In genomic region chr20:63857751-63858392, GRCh38 we compare ENCODE assay signal across 8 cellular contexts. TPM values are rescaled to one million over a fixed set of nuclear protein-coding genes. Genes with fewer than 3 reads are reported as not detected.
DNase-seq lines count a peak whose midpoint lies in the region; ATAC-seq, FAIRE-seq and TF ChIP-seq lines count a peak whose summit lies in the region.
"Had no signal": no experiment of that assay in that cellular context is flagged by ENCODE, and none has a peak within 500 bp of the region (broad histone marks: within the 10 kb centered on the region; RNA-seq: fewer than 3 reads in every experiment).

No MANE protein-coding gene starts in this region.

- H3K9me3 Mint-ChIP-seq in naive thymus-derived CD4-positive, alpha-beta T cell = no peaks in the 10 kb centered on the region
- H3K9me3 Mint-ChIP-seq in activated T-helper 17 cell treated with anti-CD3 and anti-CD28 coated beads, Interleukin-2, amount 50 U/mL, for 72 hours = no peaks in the 10 kb centered on the region

- CTCF ChIA-PET in K562 (lab: Yijun Ruan, JAX; ENCODE audit: low intra/inter-chr PET ratio) = interaction anchor here (0.5 kb wide), 1 partner anchor 121 kb away, joined by 4 read pairs; no protein-coding TSS in a partner anchor
- CTCF ChIA-PET in naive thymus-derived CD4-positive, alpha-beta T cell (lab: Charles Lee) = interaction anchor here (0.6 kb wide), 1 partner anchor 264 kb away, joined by 4 read pairs; no protein-coding TSS in a partner anchor

- DNase-seq in ELR (ENCODE audit: low read depth) = peak; percentile 25
- DNase-seq in K562 (ENCODE audit: extremely low read depth in 1 of 4, low spot score in 3 of 4) = peak in 1 of 4 experiments; percentile 27
- no peak for DNase-seq in naive thymus-derived CD4-positive, alpha-beta T cell
- no peak for DNase-seq in GM03348 (ENCODE audit: low spot score)
- DNase-seq in NCI-H187 (lab: John Stamatoyannopoulos, UW) = no peak

- peak overlapping the region in 1 of 2 experiments; percentile 82; a peak in 2 of 4 replicates for H3K9ac ChIP-seq in K562 (ENCODE audit: insufficient read depth in 1 of 2, low read depth in 2 of 2, low read length in 2 of 2)

- TF ChIP-seq RAD21 in K562 (CRISPR knock-in tag; conservative IDR thresholded peaks at IDR 0.05 in 1 of 2, IDR thresholded peaks at IDR 0.05 in 1 of 2) = no peak

- H3K4me3 Mint-ChIP-seq in naive thymus-derived CD4-positive, alpha-beta T cell = peak overlapping the region in 6 of 10 donors; percentile 7 to 72 (median 49)
- no peak overlapping the region for H3K4me3 Mint-ChIP-seq in activated T-helper 17 cell treated with anti-CD3 and anti-CD28 coated beads, Interleukin-2, amount 50 U/mL, for 72 hours

- POLR2A ChIA-PET in K562 (lab: Yijun Ruan, JAX) = interaction anchor here (1.1 kb wide), 1 partner anchor 36 kb away, joined by 4 read pairs; no protein-coding TSS in a partner anchor
- POLR2A ChIA-PET in naive thymus-derived CD4-positive, alpha-beta T cell (lab: Charles Lee) = no interaction called here

- H3K9me1 ChIP-seq in K562 (ENCODE audit: control insufficient read depth, insufficient read depth, low read length) = no peaks in the 10 kb centered on the region

- no peak overlapping the region for H3K4me2 ChIP-seq in K562 (ENCODE audit: insufficient read depth, low read length)

- no TSS peak for BruUV-seq in K562 (replicated peaks; lab: Mats Ljungman, UMichigan)

- no peak overlapping the region for H2AFZ ChIP-seq in K562 (ENCODE audit: low read depth, low read length)

- 0 out of 2 replicates have a peak, but pooled peaks have one; percentile 18 for TF ChIP-seq POLR2A in K562 (conservative IDR thresholded peaks at IDR 0.05)

- H3K79me2 ChIP-seq in K562 (ENCODE audit: control insufficient read depth, insufficient read depth, low read length) = no peaks in the 10 kb centered on the region

- H3K4me1 Mint-ChIP-seq in naive thymus-derived CD4-positive, alpha-beta T cell = peaks cover 9 to 28% (median 25%) of the 10 kb centered on the region in 7 donors
- H3K4me1 Mint-ChIP-seq in activated T-helper 17 cell treated with anti-CD3 and anti-CD28 coated beads, Interleukin-2, amount 50 U/mL, for 72 hours = peaks cover 7% of the 10 kb centered on the region

- H3K36me3 ChIP-seq in K562 (ENCODE audit: control insufficient read depth, insufficient read depth, low read length) = peaks cover 15% of the 10 kb centered on the region; the same call in 2 of the 3 replicates
- peaks cover 0 to 10% (median 0%) of the 10 kb centered on the region in 3 experiments for H3K36me3 ChIP-seq in naive thymus-derived CD4-positive, alpha-beta T cell (ENCODE audit: control insufficient read depth in 2 of 3, insufficient read depth in 3 of 3, low read length in 3 of 3)

- peaks cover 0 to 8% (median 0%) of the 10 kb centered on the region in 5 donors for H3K36me3 Mint-ChIP-seq in naive thymus-derived CD4-positive, alpha-beta T cell
- peaks cover 7% of the 10 kb centered on the region for H3K36me3 Mint-ChIP-seq in activated T-helper 17 cell treated with anti-CD3 and anti-CD28 coated beads, Interleukin-2, amount 50 U/mL, for 72 hours (ENCODE audit: low read depth)

- H3K27me3 Mint-ChIP-seq in naive thymus-derived CD4-positive, alpha-beta T cell = no peaks in the 10 kb centered on the region
- no peaks in the 10 kb centered on the region for H3K27me3 Mint-ChIP-seq in activated T-helper 17 cell treated with anti-CD3 and anti-CD28 coated beads, Interleukin-2, amount 50 U/mL, for 72 hours

- intact Hi-C loops in K562 (cut with micrococcal nuclease) = no loop called here
- intact Hi-C loops in naive thymus-derived CD4-positive, alpha-beta T cell (cut with micrococcal nuclease) = no loop called here

- H3K27ac ChIP-seq in K562 (ENCODE audit: extremely low read depth, low read depth, low read length) = no peak overlapping the region
- peak overlapping the region; percentile 44 for H3K27ac ChIP-seq in naive thymus-derived CD4-positive, alpha-beta T cell (ENCODE audit: low read depth, low read length)
- H3K27ac ChIP-seq: HL-60 had no signal

- WGBS in K562 (ENCODE audit: insufficient coverage, low coverage, missing lambda C conversion rate) = 47% methylated on average over 12 of the region's 14 CpGs

- no peak; the same call in 2 of the 3 replicates for ATAC-seq in K562
- no peak for ATAC-seq in naive thymus-derived CD4-positive, alpha-beta T cell
- ATAC-seq in activated T-helper 17 cell treated with anti-CD3 and anti-CD28 coated beads, Interleukin-2, amount 50 U/mL, for 72 hours (replicated peaks) = no peak

- in situ Hi-C loops in K562 (cut with MboI) = no loop called here

- H3K4me3 ChIP-seq in K562 = no peak overlapping the region
- peak overlapping the region; percentile 17 for H3K4me3 ChIP-seq in naive thymus-derived CD4-positive, alpha-beta T cell (ENCODE audit: low read length)

- TF ChIP-seq CTCF in K562 (IDR thresholded peaks at IDR 0.05 in 2 of 3, conservative IDR thresholded peaks at IDR 0.05 in 1 of 3; ENCODE audit: insufficient read depth in 2 of 3, low read depth in 1 of 3, low read length in 3 of 3) = no peak

- peaks cover 20 to 80% of the 10 kb centered on the region in 2 experiments for H3K4me1 ChIP-seq in K562 (replicated peaks in 1 of 2; ENCODE audit: control insufficient read depth in 2 of 2, insufficient read depth in 2 of 2, low read length in 2 of 2)
- H3K4me1 ChIP-seq in naive thymus-derived CD4-positive, alpha-beta T cell (ENCODE audit: control insufficient read depth in 2 of 2, insufficient read depth in 2 of 2, low read length in 2 of 2) = peaks cover 14 to 25% of the 10 kb centered on the region in 2 donors

- TF ChIP-seq EP300 in K562 (IDR thresholded peaks at IDR 0.05; ENCODE audit: low read length) = no peak

- peak overlapping the region in 4 of 9 donors; percentile 56 to 87 (median 72) for H3K27ac Mint-ChIP-seq in naive thymus-derived CD4-positive, alpha-beta T cell
- no peak overlapping the region for H3K27ac Mint-ChIP-seq in activated T-helper 17 cell treated with anti-CD3 and anti-CD28 coated beads, Interleukin-2, amount 50 U/mL, for 72 hours

- no peaks in the 10 kb centered on the region for H3K27me3 ChIP-seq in K562 (ENCODE audit: control insufficient read depth in 2 of 2, insufficient read depth in 2 of 2, low read length in 2 of 2)
- H3K27me3 ChIP-seq in naive thymus-derived CD4-positive, alpha-beta T cell (ENCODE audit: control insufficient read depth in 2 of 2, insufficient read depth in 2 of 2, low read length in 2 of 2) = no peaks in the 10 kb centered on the region

- FAIRE-seq in K562 (lab: Jason Lieb, UNC) = no peak

- no peaks in the 10 kb centered on the region for H4K20me1 ChIP-seq in K562 (replicated peaks; ENCODE audit: control insufficient read depth, insufficient read depth, low read length)

- no peaks in the 10 kb centered on the region for H3K9me3 ChIP-seq in K562 (replicated peaks; ENCODE audit: control insufficient read depth, insufficient read depth, low read depth, low read length)
- H3K9me3 ChIP-seq in naive thymus-derived CD4-positive, alpha-beta T cell (ENCODE audit: control insufficient read depth in 2 of 3, low read length in 3 of 3) = no peaks in the 10 kb centered on the region

RNA-seq across cellular contexts. Expression of gene ABHD16B, which starts 3.4 kb away (rescaled TPM):
- total RNA-seq in K562 (2011; cell fraction: chromatin; rRNA removed; ENCODE audit: low replicate concordance) = not detected in 2 replicates
- not detected in 2 replicates for total RNA-seq in K562 (2011; cell fraction: nucleolus; rRNA removed)
- total RNA-seq in K562 (2011; cell fraction: nucleoplasm; rRNA removed) = not detected in 2 replicates
- total RNA-seq in K562 (2014; rRNA removed) (not detected in 2 replicates), K562 (2014; rRNA removed; fragmentation: Illumina TruSeq; extraction: Trizol) (not detected in 2 replicates), K562 (2015; rRNA removed; fragmentation: Illumina TruSeq; extraction: Trizol) (not detected in 2 replicates), K562 (2021) (not detected in 2 replicates)
- polyA plus RNA-seq in K562 (2011; rRNA removed) (not detected in 2 replicates), K562 (2014; fragmentation: Illumina TruSeq; extraction: Trizol) (not detected in 2 replicates), K562 (2014; fragmentation: Nextera tagmentation; extraction: Ambion mirVana) (not detected), K562 (2014; rRNA removed) (not detected in 2 replicates)
- polyA plus RNA-seq in K562 (2011; cell fraction: cytosol; rRNA removed) = not detected in 2 replicates
- not detected in 2 replicates for polyA plus RNA-seq in K562 (2011; cell fraction: nucleus; rRNA removed)
- polyA plus RNA-seq in K562 (2012) = not detected in 2 replicates
- polyA minus RNA-seq in K562 (2011; rRNA and poly(A)+ RNA removed) = not detected in 2 replicates
- not detected in 2 replicates for polyA minus RNA-seq in K562 (2011; cell fraction: cytosol; rRNA and poly(A)+ RNA removed)
- polyA minus RNA-seq in K562 (2011; cell fraction: nucleus; rRNA and poly(A)+ RNA removed) = not detected in 2 replicates
- total RNA-seq in naive thymus-derived CD4-positive, alpha-beta T cell = under 1 TPM in 1 of 5 experiments, not detected in 4; 0.24 TPM
- polyA plus RNA-seq in naive thymus-derived CD4-positive, alpha-beta T cell = 1 to 10 TPM in 1 of 2 donors, under 1 TPM in 1; 0.65 to 1.1 TPM
- under 1 TPM in 1 of 2 donors, not detected in 1; 0.19 TPM for total RNA-seq in activated T-helper 17 cell treated with anti-CD3 and anti-CD28 coated beads, Interleukin-2, amount 50 U/mL, for 72 hours
- total RNA-seq: renal cortical epithelial cell had no signal

RNA-seq across cellular contexts. Expression of gene TPD52L2, which starts 7.2 kb away (rescaled TPM):
- 66.8 and 118 TPM in 2 replicates for total RNA-seq in K562 (2011; cell fraction: chromatin; rRNA removed; ENCODE audit: low replicate concordance)
- total RNA-seq in K562 (2011; cell fraction: nucleolus; rRNA removed) = 62.7 and 66.1 TPM in 2 replicates
- total RNA-seq in K562 (2011; cell fraction: nucleoplasm; rRNA removed) = 60.7 and 71.2 TPM in 2 replicates
- total RNA-seq in K562 (2014; rRNA removed) (54.7 and 69.8 TPM in 2 replicates), K562 (2014; rRNA removed; fragmentation: Illumina TruSeq; extraction: Trizol) (60.6 and 66.7 TPM in 2 replicates), K562 (2015; rRNA removed; fragmentation: Illumina TruSeq; extraction: Trizol) (74.6 and 76.2 TPM in 2 replicates), K562 (2021) (94.2 and 95.4 TPM in 2 replicates)
- polyA plus RNA-seq in K562 (2011; rRNA removed) (97.8 and 117 TPM in 2 replicates), K562 (2014; fragmentation: Illumina TruSeq; extraction: Trizol) (112 and 115 TPM in 2 replicates), K562 (2014; fragmentation: Nextera tagmentation; extraction: Ambion mirVana) (1 to 10 TPM; 1.9 to 9.3 TPM), K562 (2014; rRNA removed) (98.5 and 99.5 TPM in 2 replicates)
- polyA plus RNA-seq in K562 (2011; cell fraction: cytosol; rRNA removed) = 109 and 128 TPM in 2 replicates
- polyA plus RNA-seq in K562 (2011; cell fraction: nucleus; rRNA removed) = 76.7 and 81.1 TPM in 2 replicates
- 73.1 and 95.5 TPM in 2 replicates for polyA plus RNA-seq in K562 (2012)
- polyA minus RNA-seq in K562 (2011; rRNA and poly(A)+ RNA removed) = 48.0 and 69.0 TPM in 2 replicates
- polyA minus RNA-seq in K562 (2011; cell fraction: cytosol; rRNA and poly(A)+ RNA removed) = 69.2 and 82.6 TPM in 2 replicates
- polyA minus RNA-seq in K562 (2011; cell fraction: nucleus; rRNA and poly(A)+ RNA removed) = 18.4 and 23.2 TPM in 2 replicates
- 10 to 100 TPM; 33.7 to 56.8 (median 43.2) TPM for total RNA-seq in naive thymus-derived CD4-positive, alpha-beta T cell
- 10 to 100 TPM; 67.4 to 84.0 TPM for polyA plus RNA-seq in naive thymus-derived CD4-positive, alpha-beta T cell
- total RNA-seq in activated T-helper 17 cell treated with anti-CD3 and anti-CD28 coated beads, Interleukin-2, amount 50 U/mL, for 72 hours = 10 to 100 TPM; 54.8 to 92.9 TPM

RNA-seq across cellular contexts. Expression of gene ZBTB46, which starts 26.8 kb away (rescaled TPM):
- 6.4 and 23.8 TPM in 2 replicates for total RNA-seq in K562 (2011; cell fraction: chromatin; rRNA removed; ENCODE audit: low replicate concordance)
- total RNA-seq in K562 (2011; cell fraction: nucleolus; rRNA removed) = 8.2 and 11.0 TPM in 2 replicates
- total RNA-seq in K562 (2011; cell fraction: nucleoplasm; rRNA removed) = 6.0 and 7.5 TPM in 2 replicates
- total RNA-seq in K562 (2014; rRNA removed) (2.2 and 2.6 TPM in 2 replicates), K562 (2014; rRNA removed; fragmentation: Illumina TruSeq; extraction: Trizol) (0.38 and 0.40 TPM in 2 replicates), K562 (2015; rRNA removed; fragmentation: Illumina TruSeq; extraction: Trizol) (2.3 TPM in 2 replicates), K562 (2021) (4.1 and 4.6 TPM in 2 replicates)
- polyA plus RNA-seq in K562 (2011; rRNA removed) (1.1 and 1.7 TPM in 2 replicates), K562 (2014; fragmentation: Illumina TruSeq; extraction: Trizol) (0.39 and 1.1 TPM in 2 replicates), K562 (2014; fragmentation: Nextera tagmentation; extraction: Ambion mirVana) (under 1 TPM; 0.29 to 0.58 TPM), K562 (2014; rRNA removed) (1.3 and 2.0 TPM in 2 replicates)
- 1.7 and 3.0 TPM in 2 replicates for polyA plus RNA-seq in K562 (2011; cell fraction: cytosol; rRNA removed)
- 4.8 and 8.1 TPM in 2 replicates for polyA plus RNA-seq in K562 (2011; cell fraction: nucleus; rRNA removed)
- 2.3 and 3.0 TPM in 2 replicates for polyA plus RNA-seq in K562 (2012)
- 13.0 and 13.5 TPM in 2 replicates for polyA minus RNA-seq in K562 (2011; rRNA and poly(A)+ RNA removed)
- 14.3 and 18.7 TPM in 2 replicates for polyA minus RNA-seq in K562 (2011; cell fraction: cytosol; rRNA and poly(A)+ RNA removed)
- polyA minus RNA-seq in K562 (2011; cell fraction: nucleus; rRNA and poly(A)+ RNA removed) = 4.2 and 5.1 TPM in 2 replicates
- total RNA-seq in naive thymus-derived CD4-positive, alpha-beta T cell = 1 to 10 TPM in 1 of 5 experiments, under 1 TPM in 3, not detected in 1; 0.05 to 1.7 (median 0.21) TPM
- polyA plus RNA-seq in naive thymus-derived CD4-positive, alpha-beta T cell = under 1 TPM; 0.03 to 0.04 TPM
- total RNA-seq in activated T-helper 17 cell treated with anti-CD3 and anti-CD28 coated beads, Interleukin-2, amount 50 U/mL, for 72 hours = 1 to 10 TPM in 1 of 2 donors, under 1 TPM in 1; 0.54 to 6.2 TPM

RNA-seq across cellular contexts. Expression of gene DNAJC5, which starts 37.1 kb away (rescaled TPM):
- 54.4 and 105 TPM in 2 replicates for total RNA-seq in K562 (2011; cell fraction: chromatin; rRNA removed; ENCODE audit: low replicate concordance)
- total RNA-seq in K562 (2011; cell fraction: nucleolus; rRNA removed) = 56.5 and 57.4 TPM in 2 replicates
- total RNA-seq in K562 (2011; cell fraction: nucleoplasm; rRNA removed) = 36.4 and 43.2 TPM in 2 replicates
- total RNA-seq in K562 (2014; rRNA removed) (31.3 and 41.1 TPM in 2 replicates), K562 (2014; rRNA removed; fragmentation: Illumina TruSeq; extraction: Trizol) (10.3 and 13.4 TPM in 2 replicates), K562 (2015; rRNA removed; fragmentation: Illumina TruSeq; extraction: Trizol) (28.4 and 29.5 TPM in 2 replicates), K562 (2021) (42.3 and 42.8 TPM in 2 replicates)
- polyA plus RNA-seq in K562 (2011; rRNA removed) (22.4 and 23.4 TPM in 2 replicates), K562 (2014; fragmentation: Illumina TruSeq; extraction: Trizol) (21.8 and 27.2 TPM in 2 replicates), K562 (2014; fragmentation: Nextera tagmentation; extraction: Ambion mirVana) (under 1 TPM; 0.95 to 0.99 TPM), K562 (2014; rRNA removed) (25.5 and 26.3 TPM in 2 replicates)
- polyA plus RNA-seq in K562 (2011; cell fraction: cytosol; rRNA removed) = 25.9 and 38.5 TPM in 2 replicates
- polyA plus RNA-seq in K562 (2011; cell fraction: nucleus; rRNA removed) = 42.6 and 52.5 TPM in 2 replicates
- 28.8 and 29.1 TPM in 2 replicates for polyA plus RNA-seq in K562 (2012)
- 17.3 and 29.6 TPM in 2 replicates for polyA minus RNA-seq in K562 (2011; rRNA and poly(A)+ RNA removed)
- 26.0 and 31.4 TPM in 2 replicates for polyA minus RNA-seq in K562 (2011; cell fraction: cytosol; rRNA and poly(A)+ RNA removed)
- 10.2 and 12.2 TPM in 2 replicates for polyA minus RNA-seq in K562 (2011; cell fraction: nucleus; rRNA and poly(A)+ RNA removed)
- 10 to 100 TPM; 35.5 to 56.8 (median 50.3) TPM for total RNA-seq in naive thymus-derived CD4-positive, alpha-beta T cell
- polyA plus RNA-seq in naive thymus-derived CD4-positive, alpha-beta T cell = 1 to 10 TPM; 7.5 to 7.6 TPM
- 10 to 100 TPM; 46.8 to 53.4 TPM for total RNA-seq in activated T-helper 17 cell treated with anti-CD3 and anti-CD28 coated beads, Interleukin-2, amount 50 U/mL, for 72 hours
